23 cellular contexts compared by ENCODE assay signal in the genomic region with DNA sequence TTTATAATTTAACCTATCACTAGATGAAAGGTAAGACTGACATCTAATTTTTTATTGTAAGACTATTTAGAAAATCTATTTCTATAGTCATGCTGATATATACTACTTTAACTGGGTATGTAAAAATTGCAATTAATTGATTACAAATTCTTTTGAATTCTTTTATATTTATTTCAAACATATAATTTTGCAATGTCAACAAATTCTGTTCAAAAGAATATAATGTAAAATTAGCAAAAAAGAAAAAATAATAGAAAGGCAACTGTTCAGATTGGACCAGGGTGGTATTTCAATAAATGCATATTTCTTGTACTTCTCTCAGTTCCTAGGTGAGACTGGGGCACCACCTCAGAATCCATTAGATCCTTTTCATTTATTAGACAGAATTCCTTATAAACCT.
DNase-seq lines count a peak whose midpoint lies in the region; ATAC-seq, FAIRE-seq and TF ChIP-seq lines count a peak whose summit lies in the region.
"Had no signal": no experiment of that assay in that cellular context is flagged by ENCODE, and none has a peak within 500 bp of the region (broad histone marks: within the 10 kb centered on the region; RNA-seq: fewer than 3 reads in every experiment).

No MANE protein-coding gene starts in this region.

- H3K27ac ChIP-seq in HepG2 (ENCODE audit: extremely low read length, insufficient read depth, low read length): no peak overlapping the region
- H3K27ac ChIP-seq in right lobe of liver: no peak overlapping the region
- no peak overlapping the region for H3K27ac ChIP-seq in kidney (ENCODE audit: low read depth in 2 of 2, low read length in 2 of 2)
- no peak overlapping the region for H3K27ac ChIP-seq in adrenal gland
- H3K27ac ChIP-seq: 22Rv1; BLaER1 treated with 17β-estradiol and CSF1 and Interleukin-3, amounts not matched to agents 10 nM and 100 nM had no signal

- peaks cover 53% of the 10 kb centered on the region for H3K9me3 ChIP-seq in HepG2 (ENCODE audit: low read length)
- no peaks in the 10 kb centered on the region for H3K9me3 ChIP-seq in right lobe of liver
- H3K9me3 ChIP-seq in kidney (ENCODE audit: control insufficient read depth in 1 of 2, low read length in 2 of 2): no peaks in the 10 kb centered on the region
- peaks cover 0 to 5% (median 0%) of the 10 kb centered on the region in 3 donors for H3K9me3 ChIP-seq in adrenal gland (replicated peaks in 1 of 3)
- H3K9me3 ChIP-seq: BE2C; BLaER1 treated with 17β-estradiol and CSF1 and Interleukin-3, amounts not matched to agents 10 nM and 100 nM; HAP-1 had no signal

- H3K36me3 ChIP-seq in HepG2 (replicated peaks in 1 of 2; ENCODE audit: control insufficient read depth in 1 of 2, insufficient read depth in 2 of 2, low read length in 2 of 2): no peaks in the 10 kb centered on the region
- H3K36me3 ChIP-seq in right lobe of liver: no peaks in the 10 kb centered on the region
- no peaks in the 10 kb centered on the region for H3K36me3 ChIP-seq in kidney (ENCODE audit: control insufficient read depth in 1 of 2, insufficient read depth in 2 of 2, low read length in 2 of 2)
- no peaks in the 10 kb centered on the region for H3K36me3 ChIP-seq in adrenal gland (replicated peaks in 1 of 2)
- H3K36me3 ChIP-seq: BE2C; BLaER1 treated with 17β-estradiol and CSF1 and Interleukin-3, amounts not matched to agents 10 nM and 100 nM; HAP-1 had no signal

- no peaks in the 10 kb centered on the region for H4K20me1 ChIP-seq in HepG2 (ENCODE audit: insufficient read depth, low read length)
- H4K20me1 ChIP-seq: BLaER1 treated with 17β-estradiol and CSF1 and Interleukin-3, amounts not matched to agents 10 nM and 100 nM had no signal

- FAIRE-seq in HepG2 (lab: Jason Lieb, UNC) (no peak), colon (lab: Jason Lieb, UNC) (peak; percentile 82), kidney (lab: Jason Lieb, UNC) (peak; percentile 63)
- FAIRE-seq: GM12891, GM18507, H54 had no signal

- no peak for TF ChIP-seq EP300 in HepG2 (IDR thresholded peaks at IDR 0.05; ENCODE audit: low read depth in 2 of 2, low read length in 2 of 2)
- no peak for TF ChIP-seq EP300 in HepG2 (CRISPR knock-in tag; IDR thresholded peaks at IDR 0.05; ENCODE audit: borderline replicate concordance)

- ATAC-seq in HepG2: no peak
- ATAC-seq in right lobe of liver: no peak

- DNase-seq in HepG2 (ENCODE audit: low spot score) (no peak), right lobe of liver (no peak), kidney (no peak), adrenal gland (no peak), posterior cingulate gyrus (no peak)
- DNase-seq: ACHN; AML-193; BE2C; Calu3; CD4-positive, alpha-beta T cell; CD8-positive, alpha-beta memory T cell; DMS53; DMS79 treated with DMSO at 0.1 percent for 48 hours; GF-D8; GOT3; HFFc6 had no signal

- TF ChIP-seq POLR2A in HepG2 (IDR thresholded peaks at IDR 0.05; ENCODE audit: insufficient read depth in 1 of 2, low read depth in 2 of 2, low read length in 2 of 2) (no peak), right lobe of liver (IDR thresholded peaks at IDR 0.05) (no peak), adrenal gland (IDR thresholded peaks at IDR 0.05) (no peak)

- in situ Hi-C loops in HepG2 (cut with HindIII; ENCODE audit: extremely low pct_ligation_motif_present, low pct_unique_long_range_greater_than_20kb): no loop called here

- no peak for TF ChIP-seq RAD21 in HepG2 (CRISPR knock-in tag; IDR thresholded peaks at IDR 0.05)

- H3K4me1 ChIP-seq in HepG2 (ENCODE audit: insufficient read depth, low read length): no peaks in the 10 kb centered on the region
- H3K4me1 ChIP-seq in right lobe of liver: no peaks in the 10 kb centered on the region
- H3K4me1 ChIP-seq in kidney (ENCODE audit: control insufficient read depth in 1 of 2, insufficient read depth in 1 of 2, low read depth in 1 of 2, low read length in 2 of 2): no peaks in the 10 kb centered on the region
- no peaks in the 10 kb centered on the region for H3K4me1 ChIP-seq in adrenal gland (replicated peaks in 1 of 2)
- H3K4me1 ChIP-seq: BE2C; BLaER1 treated with 17β-estradiol and CSF1 and Interleukin-3, amounts not matched to agents 10 nM and 100 nM had no signal

- H3K4me2 ChIP-seq in HepG2 (ENCODE audit: low read depth, low read length): no peak overlapping the region
- H3K4me2 ChIP-seq: BLaER1 treated with 17β-estradiol and CSF1 and Interleukin-3, amounts not matched to agents 10 nM and 100 nM had no signal

- no TSS peak for BruUV-seq in HepG2 (replicated peaks; lab: Mats Ljungman, UMichigan)

- TF ChIP-seq CTCF in HepG2 (CRISPR knock-in tag; IDR thresholded peaks at IDR 0.05) (no peak), right lobe of liver (IDR thresholded peaks at IDR 0.05) (no peak), kidney (IDR thresholded peaks at IDR 0.05; ENCODE audit: borderline replicate concordance, extremely low read depth, insufficient read depth) (no peak), adrenal gland (IDR thresholded peaks at IDR 0.05) (no peak)

- H3K27me3 ChIP-seq in HepG2 (ENCODE audit: control insufficient read depth in 1 of 2, insufficient read depth in 2 of 2, low read length in 2 of 2): no peaks in the 10 kb centered on the region
- no peaks in the 10 kb centered on the region for H3K27me3 ChIP-seq in right lobe of liver
- no peaks in the 10 kb centered on the region for H3K27me3 ChIP-seq in adrenal gland
- H3K27me3 ChIP-seq: BE2C; BLaER1 treated with 17β-estradiol and CSF1 and Interleukin-3, amounts not matched to agents 10 nM and 100 nM had no signal

- H3K4me3 ChIP-seq in HepG2 (replicated peaks in 1 of 3; ENCODE audit: insufficient read depth in 1 of 3, low read depth in 2 of 3, low read length in 3 of 3): no peak overlapping the region
- H3K4me3 ChIP-seq in right lobe of liver: no peak overlapping the region
- H3K4me3 ChIP-seq in kidney (ENCODE audit: low read length in 2 of 2): no peak overlapping the region
- H3K4me3 ChIP-seq in adrenal gland: no peak overlapping the region
- H3K4me3 ChIP-seq: BLaER1 treated with 17β-estradiol and CSF1 and Interleukin-3, amounts not matched to agents 10 nM and 100 nM; HAP-1 had no signal

- CTCF ChIA-PET in HepG2 (lab: Yijun Ruan, JAX; ENCODE audit: low intra/inter-chr PET ratio, low total read pairs): no interaction called here

- POLR2A ChIA-PET in HepG2 (lab: Yijun Ruan, JAX): no interaction called here

- no peaks in the 10 kb centered on the region for H3K79me2 ChIP-seq in HepG2 (ENCODE audit: insufficient read depth, low read length)

- H3K9ac ChIP-seq in HepG2 (ENCODE audit: insufficient read depth, low read depth, low read length) (no peak overlapping the region), kidney (ENCODE audit: low read length in 2 of 2) (no peak overlapping the region)
- H3K9ac ChIP-seq: BLaER1 treated with 17β-estradiol and CSF1 and Interleukin-3, amounts not matched to agents 10 nM and 100 nM had no signal

- intact Hi-C loops in HepG2 (cut with micrococcal nuclease; ENCODE audit: unreplicated experiment) (no loop called here), right lobe of liver (cut with DNase I) (no loop called here), kidney (cut with DNase I) (no loop called here), adrenal gland (cut with DNase I) (no loop called here), posterior cingulate gyrus (cut with DNase I) (no loop called here)

- H2AFZ ChIP-seq in HepG2 (ENCODE audit: low read length): no peak overlapping the region

TF ChIP-seq in HepG2, 621 proteins besides CTCF, POLR2A, EP300 and RAD21:
- TF ChIP-seq ZNF260 (CRISPR knock-in tag; IDR thresholded peaks at IDR 0.05; ENCODE audit: borderline replicate concordance, low read depth) (no peak), ZNF564 (CRISPR knock-in tag; IDR thresholded peaks at IDR 0.05) (no peak), DMAP1 (CRISPR knock-in tag; IDR thresholded peaks at IDR 0.05) (no peak), MAFF (IDR thresholded peaks at IDR 0.05; ENCODE audit: low read depth, low read length) (peak; percentile 88), ZNF644 (CRISPR knock-in tag; IDR thresholded peaks at IDR 0.05; ENCODE audit: low read depth) (no peak), FOXO4 (CRISPR knock-in tag; conservative IDR thresholded peaks at IDR 0.05) (no peak), ZNF782 (CRISPR knock-in tag; IDR thresholded peaks at IDR 0.05; ENCODE audit: borderline replicate concordance) (no peak), MAFK (conservative IDR thresholded peaks at IDR 0.05 in 1 of 2, IDR thresholded peaks at IDR 0.05 in 1 of 2; ENCODE audit: low read length in 2 of 2) (peak; percentile 86 to 95), TFAP4 (IDR thresholded peaks at IDR 0.05; ENCODE audit: borderline replicate concordance, low read depth) (no peak), ISX (CRISPR knock-in tag; conservative IDR thresholded peaks at IDR 0.05) (no peak)
